Comparison of ENCODE assay signal across 28 cellular contexts in genomic region chr13:43983373-43983772, GRCh38.
"Had no signal": no experiment of that assay in that cellular context is flagged by ENCODE, and none has a peak within 500 bp of the region (broad histone marks: within the 10 kb centered on the region; RNA-seq: fewer than 3 reads in every experiment).

No MANE protein-coding gene starts in this region.

- H3K4me1 Mint-ChIP-seq: activated CD4-positive, alpha-beta T cell treated with anti-CD3 and anti-CD28 coated beads, Interleukin-2, amount 10 ng/mL, durations not matched to agents 7 days and 5 days; activated naive CD8-positive, alpha-beta T cell treated with anti-CD3 and anti-CD28 coated beads, Interleukin-2, amount 50 U/mL, for 24 hours had no signal

- H3K9me3 Mint-ChIP-seq: activated CD4-positive, alpha-beta memory T cell treated with anti-CD3 and anti-CD28 coated beads for 36 hours; activated CD4-positive, alpha-beta T cell treated with anti-CD3 and anti-CD28 coated beads, Interleukin-2, amount 10 ng/mL, durations not matched to agents 7 days and 5 days; activated naive CD4-positive, alpha-beta T cell treated with anti-CD3 and anti-CD28 coated beads, Interleukin-2, amount 50 U/mL, for 72 hours; activated naive CD8-positive, alpha-beta T cell treated with anti-CD3 and anti-CD28 coated beads, Interleukin-2, amount 50 U/mL, for 24 hours; activated T-cell treated with anti-CD3 and anti-CD28 coated beads, Interleukin-2, amount 50 U/mL, for 4 hours had no signal

- FAIRE-seq: K562 had no signal

- ATAC-seq: activated naive CD4-positive, alpha-beta T cell treated with anti-CD3 and anti-CD28 coated beads, Interleukin-2, amount 50 U/mL, for 72 hours; activated naive CD8-positive, alpha-beta T cell treated with anti-CD3 and anti-CD28 coated beads, Interleukin-2, amount 50 U/mL, for 24 hours; activated T-cell treated with anti-CD3 and anti-CD28 coated beads, Interleukin-2, amount 50 U/mL, for 4 hours; body of pancreas; K562 had no signal

- DNase-seq: activated CD4-positive, alpha-beta memory T cell treated with anti-CD3 and anti-CD28 coated beads for 36 hours; activated CD4-positive, alpha-beta T cell treated with anti-CD3 and anti-CD28 coated beads, Interleukin-2, amount 10 ng/mL, durations not matched to agents 7 days and 5 days; activated CD4-positive, CD25-positive, alpha-beta regulatory T cell; activated CD8-positive, alpha-beta memory T cell treated with anti-CD3 and anti-CD28 coated beads for 24 hours; activated effector memory CD4-positive, alpha-beta T cell treated with anti-CD3 and anti-CD28 coated beads, Interleukin-2, amount 50 U/mL, for 16 hours; activated naive CD4-positive, alpha-beta T cell treated with Interleukin-2 at 50 U/mL for 16 hours; activated naive CD8-positive, alpha-beta T cell treated with anti-CD3 and anti-CD28 coated beads, Interleukin-2, amount 50 U/mL, for 24 hours; activated T-cell treated with anti-CD3 and anti-CD28 coated beads, Interleukin-2, amount 50 U/mL, for 4 hours; amniotic stem cell; body of pancreas; Karpas-422; NCI-H1105 treated with DMSO at 0.1 percent for 48 hours; NCI-H1436 treated with DMSO at 0.1 percent for 48 hours; NCI-H187; NCI-H2081; NCI-H2171 treated with DMSO at 0.1 percent for 48 hours; NCI-H226; NCI-H526; NCI-H82; Right ventricle myocardium superior; RPMI8226; SJCRH30; SK-N-SH; T-helper 1 cell had no signal

- H3K4me3 Mint-ChIP-seq: activated CD4-positive, alpha-beta memory T cell treated with anti-CD3 and anti-CD28 coated beads for 36 hours; activated CD4-positive, alpha-beta T cell treated with anti-CD3 and anti-CD28 coated beads, Interleukin-2, amount 10 ng/mL, durations not matched to agents 7 days and 5 days; activated naive CD8-positive, alpha-beta T cell treated with anti-CD3 and anti-CD28 coated beads, Interleukin-2, amount 50 U/mL, for 24 hours; activated T-cell treated with anti-CD3 and anti-CD28 coated beads, Interleukin-2, amount 50 U/mL, for 4 hours had no signal

- H3K4me3 ChIP-seq: ascending aorta, body of pancreas, K562, SJCRH30 had no signal

- H3K27me3 ChIP-seq: ascending aorta, body of pancreas, SJCRH30 had no signal

- H3K9me3 ChIP-seq: ascending aorta, body of pancreas, SJCRH30, SK-N-SH had no signal

- H3K36me3 ChIP-seq: ascending aorta, SJCRH30 had no signal

- H3K27ac ChIP-seq: ascending aorta, body of pancreas, SJCRH30, VCaP had no signal

- H3K36me3 Mint-ChIP-seq: activated CD4-positive, alpha-beta memory T cell treated with anti-CD3 and anti-CD28 coated beads for 36 hours; activated naive CD4-positive, alpha-beta T cell treated with anti-CD3 and anti-CD28 coated beads, Interleukin-2, amount 50 U/mL, for 72 hours had no signal

- H3K4me1 ChIP-seq: SJCRH30 had no signal

- H3K27ac Mint-ChIP-seq: activated CD4-positive, alpha-beta memory T cell treated with anti-CD3 and anti-CD28 coated beads for 36 hours; activated CD4-positive, alpha-beta T cell treated with anti-CD3 and anti-CD28 coated beads, Interleukin-2, amount 10 ng/mL, durations not matched to agents 7 days and 5 days; activated naive CD4-positive, alpha-beta T cell treated with anti-CD3 and anti-CD28 coated beads, Interleukin-2, amount 50 U/mL, for 72 hours; activated naive CD8-positive, alpha-beta T cell treated with anti-CD3 and anti-CD28 coated beads, Interleukin-2, amount 50 U/mL, for 24 hours had no signal
